Comparison of ENCODE assay signal across 28 cellular contexts in the genomic region with DNA sequence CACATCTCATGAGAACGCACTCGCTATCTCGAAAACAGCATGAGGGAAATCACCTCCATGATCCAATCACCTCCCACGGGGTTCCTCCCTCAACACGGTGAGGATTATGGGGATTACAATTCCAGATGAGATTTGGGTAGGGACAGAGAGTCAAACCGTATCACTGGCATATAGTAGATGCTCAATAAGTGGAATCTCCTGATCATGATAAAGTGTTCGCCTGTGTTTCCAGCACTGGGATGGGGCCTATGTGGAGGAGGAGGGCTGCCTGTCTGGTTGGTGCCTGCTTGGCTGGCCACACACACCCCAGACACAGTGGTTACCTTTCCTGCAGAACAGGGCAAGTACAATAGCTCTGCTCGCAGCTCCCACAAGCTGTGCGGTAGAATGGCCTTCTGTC. TPM values are rescaled to one million over a fixed set of nuclear protein-coding genes. Genes with fewer than 3 reads are reported as not detected.
A peak's percentile ranks its signal among the peaks of the same experiment; 100 is the strongest.
DNase-seq lines count a peak whose midpoint lies in the region; ATAC-seq, FAIRE-seq and TF ChIP-seq lines count a peak whose summit lies in the region.
"Had no signal": no experiment of that assay in that cellular context is flagged by ENCODE, and none has a peak within 500 bp of the region (broad histone marks: within the 10 kb centered on the region; RNA-seq: fewer than 3 reads in every experiment).

No MANE protein-coding gene starts in this region.

- H4K91ac ChIP-seq in H1 (replicated peaks; ENCODE audit: insufficient read length, low read length), result no peak overlapping the region

- H3K4ac ChIP-seq in H1 (replicated peaks; ENCODE audit: insufficient read length, low read depth, low read length), result no peak overlapping the region

- FAIRE-seq in H1 (lab: Jason Lieb, UNC), result no peak
- FAIRE-seq: A204.1, GM12878, GM12892, GM18507, GM19239 had no signal

- no peak overlapping the region for H3K56ac ChIP-seq in H1 (replicated peaks; ENCODE audit: insufficient read length, low read depth, low read length)

- H3K14ac ChIP-seq in H1 (ENCODE audit: insufficient read length), result no peak overlapping the region

- POLR2A ChIA-PET in H1 (lab: Charles Lee; ENCODE audit: partially characterized antibody), result no interaction called here

- no peaks in the 10 kb centered on the region for H3K36me3 Mint-ChIP-seq in activated naive CD4-positive, alpha-beta T cell treated with anti-CD3 and anti-CD28 coated beads, Interleukin-2, amount 10 ng/mL, durations not matched to agents 7 days and 5 days
- H3K36me3 Mint-ChIP-seq: CD14-positive monocyte; CD4-positive, alpha-beta memory T cell; CD4-positive, CD25-positive, alpha-beta regulatory T cell; CD8-positive, alpha-beta memory T cell had no signal

- no peaks in the 10 kb centered on the region for H3K23me2 ChIP-seq in H1 (ENCODE audit: low read depth, low read length)

- H3K4me3 ChIP-seq in BLaER1, result no peak overlapping the region
- no peak overlapping the region for H3K4me3 ChIP-seq in BLaER1 treated with 17β-estradiol and CSF1 and Interleukin-3, amounts not matched to agents 10 nM and 100 nM
- H3K4me3 ChIP-seq in H1 (ENCODE audit: extremely low read depth in 1 of 4, insufficient read depth in 2 of 4, low read depth in 3 of 4, low read length in 4 of 4), result no peak overlapping the region
- H3K4me3 ChIP-seq in osteoblast (ENCODE audit: insufficient read depth, low read length), result no peak overlapping the region
- H3K4me3 ChIP-seq: GM12878 had no signal

- no peak overlapping the region for H2BK5ac ChIP-seq in H1 (ENCODE audit: low read depth, low read length)

- H3K27ac ChIP-seq in BLaER1 (peak overlapping the region; percentile 45; the same call in 1 of the 2 replicates), H1 (ENCODE audit: low read depth, low read length) (no peak overlapping the region), osteoblast (ENCODE audit: low read depth, low read length) (no peak overlapping the region)
- H3K27ac ChIP-seq in BLaER1 treated with 17β-estradiol and CSF1 and Interleukin-3, amounts not matched to agents 10 nM and 100 nM, result peak overlapping the region in 6 of 11 experiments; percentile 9 to 50 (median 23); a peak in 7 of 22 replicates

- H3K9me3 ChIP-seq in BLaER1, result peaks cover 17% of the 10 kb centered on the region
- H3K9me3 ChIP-seq in BLaER1 treated with 17β-estradiol and CSF1 and Interleukin-3, amounts not matched to agents 10 nM and 100 nM (replicated peaks in 1 of 11), result peaks cover 9 to 28% (median 20%) of the 10 kb centered on the region in 11 experiments; a peak in 21 of 22 replicates
- H3K9me3 ChIP-seq in H1 (ENCODE audit: insufficient read depth in 2 of 2, low read depth in 1 of 2, low read length in 1 of 2), result no peaks in the 10 kb centered on the region
- no peaks in the 10 kb centered on the region for H3K9me3 ChIP-seq in osteoblast (ENCODE audit: low read depth, low read length)
- H3K9me3 ChIP-seq: BE2C had no signal

- H3K23ac ChIP-seq in H1 (ENCODE audit: insufficient read length), result no peak overlapping the region

- no peak for TF ChIP-seq POLR2A in H1 (IDR thresholded peaks at IDR 0.05; ENCODE audit: control extremely low read depth in 1 of 2, low read depth in 2 of 2, low read length in 2 of 2)

- no peaks in the 10 kb centered on the region for H3K27me3 ChIP-seq in BLaER1
- no peaks in the 10 kb centered on the region for H3K27me3 ChIP-seq in BLaER1 treated with 17β-estradiol and CSF1 and Interleukin-3, amounts not matched to agents 10 nM and 100 nM
- no peaks in the 10 kb centered on the region; a peak in 3 of 7 replicates for H3K27me3 ChIP-seq in H1 (replicated peaks in 1 of 4; ENCODE audit: control insufficient read depth in 3 of 4, extremely low read depth in 1 of 4, insufficient read depth in 3 of 4, low read length in 3 of 4)
- H3K27me3 ChIP-seq in osteoblast (ENCODE audit: insufficient read depth, low read length), result peaks cover 2% of the 10 kb centered on the region
- H3K27me3 ChIP-seq: BE2C had no signal

- no peak overlapping the region for H4K5ac ChIP-seq in H1 (ENCODE audit: insufficient read length, low read depth, low read length)

- no peaks in the 10 kb centered on the region for H3K79me1 ChIP-seq in H1 (ENCODE audit: low read depth, low read length)

- H3K36me3 ChIP-seq in BLaER1, result 0 out of 2 replicates have a peak, but pooled peaks cover 3% of the 10 kb centered on the region
- H3K36me3 ChIP-seq in BLaER1 treated with 17β-estradiol and CSF1 and Interleukin-3, amounts not matched to agents 10 nM and 100 nM, result peaks cover 0 to 6% (median 0%) of the 10 kb centered on the region in 11 experiments; a peak in 1 of 22 replicates
- no peaks in the 10 kb centered on the region for H3K36me3 ChIP-seq in H1 (ENCODE audit: control insufficient read depth in 2 of 4, insufficient read depth in 4 of 4, low read length in 3 of 4)
- H3K36me3 ChIP-seq in osteoblast (ENCODE audit: insufficient read depth, low read length), result no peaks in the 10 kb centered on the region
- H3K36me3 ChIP-seq: BE2C had no signal

- H2BK120ac ChIP-seq in H1 (replicated peaks; ENCODE audit: low read depth, low read length), result no peak overlapping the region

- 94% methylated on average over 9 of the region's 9 CpGs; no CpG with 5 or more reads in 1 of the 2 experiments for WGBS in H1 (ENCODE audit: extremely low coverage in 1 of 2, insufficient coverage in 1 of 2, insufficient read length in 1 of 2, insufficient replicate concordance in 2 of 2, low coverage in 1 of 2, low lambda C conversion rate in 2 of 2, missing lambda C conversion rate in 1 of 2), 2 experiments

- no peak for TF ChIP-seq EP300 in H1 (IDR thresholded peaks at IDR 0.05; ENCODE audit: borderline replicate concordance in 1 of 2, low read depth in 2 of 2, low read length in 2 of 2)

- peaks cover 87% of the 10 kb centered on the region for H3K4me1 ChIP-seq in BLaER1
- peaks cover 13 to 87% (median 70%) of the 10 kb centered on the region in 10 experiments for H3K4me1 ChIP-seq in BLaER1 treated with 17β-estradiol and CSF1 and Interleukin-3, amounts not matched to agents 10 nM and 100 nM
- H3K4me1 ChIP-seq in H1 (replicated peaks in 1 of 4; ENCODE audit: control insufficient read depth in 3 of 4, insufficient read depth in 4 of 4, low read length in 3 of 4), result peaks cover 0 to 2% (median under 1%) of the 10 kb centered on the region in 4 experiments; a peak in 3 of 7 replicates
- peaks cover 2% of the 10 kb centered on the region for H3K4me1 ChIP-seq in osteoblast (ENCODE audit: insufficient read depth, low read length)

- H3K27ac Mint-ChIP-seq in activated naive CD4-positive, alpha-beta T cell treated with anti-CD3 and anti-CD28 coated beads, Interleukin-2, amount 10 ng/mL, durations not matched to agents 7 days and 5 days, result no peak overlapping the region
- H3K27ac Mint-ChIP-seq: CD4-positive, alpha-beta memory T cell; CD4-positive, CD25-positive, alpha-beta regulatory T cell had no signal

- DNase-seq in H1 (ENCODE audit: low read depth in 1 of 2, low spot score in 2 of 2), result no peak
- DNase-seq in osteoblast (ENCODE audit: insufficient read length, low spot score, missing footprints), result peak; percentile 5
- DNase-seq in activated naive CD4-positive, alpha-beta T cell treated with anti-CD3 and anti-CD28 coated beads, Interleukin-2, amount 10 ng/mL, durations not matched to agents 7 days and 5 days, result no peak
- no peak for DNase-seq in germinal center (ENCODE audit: low spot score)
- DNase-seq: 8988T; ACHN; BE2C; C1 segment of cervical spinal cord; CD4-positive, alpha-beta memory T cell; CD4-positive, CD25-positive, alpha-beta regulatory T cell; CD8-positive, alpha-beta memory T cell; COR-L47; DMS 273 treated with DMSO at 0.1 percent for 48 hours; DMS153; DMS53; DMS79; DND-41; EL; GDM1 had no signal

- H3K9me3 Mint-ChIP-seq in activated naive CD4-positive, alpha-beta T cell treated with anti-CD3 and anti-CD28 coated beads, Interleukin-2, amount 10 ng/mL, durations not matched to agents 7 days and 5 days, result no peaks in the 10 kb centered on the region
- H3K9me3 Mint-ChIP-seq: CD4-positive, alpha-beta memory T cell; CD8-positive, alpha-beta memory T cell had no signal

- H4K8ac ChIP-seq in H1 (ENCODE audit: extremely low read depth, insufficient read depth, low read length), result no peak overlapping the region

- H3K9ac ChIP-seq in BLaER1, result no peak overlapping the region
- no peak overlapping the region for H3K9ac ChIP-seq in BLaER1 treated with 17β-estradiol and CSF1 and Interleukin-3, amounts not matched to agents 10 nM and 100 nM
- no peak overlapping the region for H3K9ac ChIP-seq in H1 (replicated peaks in 1 of 4; ENCODE audit: extremely low read depth in 1 of 4, low read depth in 3 of 4, low read length in 3 of 4)

- no peak overlapping the region for H3K18ac ChIP-seq in H1 (ENCODE audit: extremely low read depth, low read length)

- no peak for ATAC-seq in HG03045 (IDR thresholded peaks at IDR 0.05; ENCODE audit: unreplicated experiment)
- ATAC-seq: GM12878 had no signal

- H3K27me3 Mint-ChIP-seq in activated naive CD4-positive, alpha-beta T cell treated with anti-CD3 and anti-CD28 coated beads, Interleukin-2, amount 10 ng/mL, durations not matched to agents 7 days and 5 days, result peaks cover 33% of the 10 kb centered on the region

- no peak overlapping the region for H2BK20ac ChIP-seq in H1 (ENCODE audit: low read length)

- no peak overlapping the region for H3K4me3 Mint-ChIP-seq in activated naive CD4-positive, alpha-beta T cell treated with anti-CD3 and anti-CD28 coated beads, Interleukin-2, amount 10 ng/mL, durations not matched to agents 7 days and 5 days
- H3K4me3 Mint-ChIP-seq: CD14-positive monocyte; CD4-positive, alpha-beta memory T cell; CD4-positive, CD25-positive, alpha-beta regulatory T cell had no signal

- CTCF ChIA-PET in H1 (lab: Charles Lee; ENCODE audit: partially characterized antibody), result interaction anchor here (0.9 kb wide), 1 partner anchor 204 kb away, joined by 3 read pairs; no protein-coding TSS in a partner anchor
- CTCF ChIA-PET in activated naive CD4-positive, alpha-beta T cell treated with anti-CD3 and anti-CD28 coated beads, Interleukin-2, amount 10 ng/mL, durations not matched to agents 7 days and 5 days (lab: Charles Lee), result no interaction called here

- no peak overlapping the region for H2BK15ac ChIP-seq in H1 (ENCODE audit: low read length)

- H3K79me2 ChIP-seq in H1 (ENCODE audit: control insufficient read depth in 1 of 2, insufficient read depth in 2 of 2, low read length in 2 of 2) (no peaks in the 10 kb centered on the region), osteoblast (ENCODE audit: insufficient read depth, low read length) (no peaks in the 10 kb centered on the region)

- no peak overlapping the region for H2BK12ac ChIP-seq in H1 (ENCODE audit: low read depth, low read length)

- peak overlapping the region; percentile 11; the same call in 1 of the 2 replicates for H3K4me2 ChIP-seq in BLaER1
- peak overlapping the region in 7 of 11 experiments; percentile 3 to 99 (median 97); a peak in 9 of 22 replicates for H3K4me2 ChIP-seq in BLaER1 treated with 17β-estradiol and CSF1 and Interleukin-3, amounts not matched to agents 10 nM and 100 nM
- no peak overlapping the region for H3K4me2 ChIP-seq in H1 (ENCODE audit: insufficient read depth in 1 of 2, low read depth in 2 of 2, low read length in 2 of 2)
- no peak overlapping the region for H3K4me2 ChIP-seq in osteoblast (ENCODE audit: insufficient read depth, low read length)

- TF ChIP-seq CTCF in H1 (IDR thresholded peaks at IDR 0.05; ENCODE audit: control extremely low read depth in 1 of 3, insufficient read depth in 1 of 3, low read depth in 1 of 3, low read length in 3 of 3), result no peak
- no peak for TF ChIP-seq CTCF in osteoblast (IDR thresholded peaks at IDR 0.05; ENCODE audit: extremely low read depth, low read depth, low read length)

- no peaks in the 10 kb centered on the region for H4K20me1 ChIP-seq in BLaER1
- H4K20me1 ChIP-seq in BLaER1 treated with 17β-estradiol and CSF1 and Interleukin-3, amounts not matched to agents 10 nM and 100 nM, result no peaks in the 10 kb centered on the region
- H4K20me1 ChIP-seq in H1 (replicated peaks in 1 of 2; ENCODE audit: control insufficient read depth in 1 of 2, insufficient read depth in 2 of 2, low read length in 2 of 2), result no peaks in the 10 kb centered on the region
- H4K20me1 ChIP-seq in osteoblast (ENCODE audit: insufficient read depth, low read length), result no peaks in the 10 kb centered on the region

- H2AFZ ChIP-seq in H1 (ENCODE audit: low read length) (0 out of 2 replicates have a peak overlapping the region, but pooled peaks have one; percentile 52), osteoblast (ENCODE audit: low read length) (no peak overlapping the region)

- no peak for TF ChIP-seq RAD21 in H1 (IDR thresholded peaks at IDR 0.05 in 1 of 2, conservative IDR thresholded peaks at IDR 0.05 in 1 of 2; ENCODE audit: low read depth in 2 of 2, low read length in 2 of 2)

- H3K4me1 Mint-ChIP-seq in activated naive CD4-positive, alpha-beta T cell treated with anti-CD3 and anti-CD28 coated beads, Interleukin-2, amount 10 ng/mL, durations not matched to agents 7 days and 5 days, result no peaks in the 10 kb centered on the region
- H3K4me1 Mint-ChIP-seq: CD4-positive, alpha-beta memory T cell; CD4-positive, CD25-positive, alpha-beta regulatory T cell; CD8-positive, alpha-beta memory T cell had no signal

- H2AK5ac ChIP-seq in H1 (ENCODE audit: low read depth, low read length), result no peak overlapping the region

RNA-seq across cellular contexts. Expression of a gene that starts 6.1 kb away (rescaled TPM):
- total RNA-seq in H1 (2021; fragmentation: NEBNext Ultra II Directional; extraction: Animal tissue kit (Norgen Biotek cat#: 25700)), result 8.2 and 9.3 TPM in 2 replicates
- 7.9 and 12.7 TPM in 2 replicates for polyA plus RNA-seq in H1 (2011; rRNA removed)
- 5.2 TPM for polyA plus RNA-seq in H1 (2011; cell fraction: cytosol; rRNA removed)
- 21.5 TPM for polyA plus RNA-seq in H1 (2011; cell fraction: nucleus; rRNA removed)
- 5.2 to 9.6 TPM (median 8.1 TPM) in 4 replicates for polyA plus RNA-seq in H1 (2012, experiment 1 of 2)
- polyA plus RNA-seq in H1 (2012, experiment 2 of 2), result 5.1 TPM
- 7.4 TPM for polyA plus RNA-seq in H1 (2013, experiment 1 of 2)
- polyA plus RNA-seq in H1 (2013, experiment 2 of 2), result 7.1 TPM
- 2.6 and 3.8 TPM in 2 replicates for polyA minus RNA-seq in H1 (2011; rRNA and poly(A)+ RNA removed)
- 3.1 TPM for polyA minus RNA-seq in H1 (2011; cell fraction: cytosol; rRNA and poly(A)+ RNA removed)
- 12.0 TPM for polyA minus RNA-seq in H1 (2011; cell fraction: nucleus; rRNA and poly(A)+ RNA removed)
- total RNA-seq in osteoblast, result 0.36 and 0.59 TPM in 2 replicates
- total RNA-seq: CD4-positive, CD25-positive, alpha-beta regulatory T cell had no signal
- polyA plus RNA-seq: CD14-positive monocyte; CD4-positive, CD25-positive, alpha-beta regulatory T cell; GM12878 had no signal

Comparison
In these comparisons a context has a peak if more than half of its experiments do, and no peak if none do; other contexts are left out.
1. H3K27ac ChIP-seq: peak in BLaER1 (single experiment) and BLaER1 treated with 17β-estradiol and CSF1 and Interleukin-3, amounts not matched to agents 10 nM and 100 nM (6 of 11); none in H1 (single experiment) and osteoblast (single experiment).
2. H3K4me2 ChIP-seq: peak in BLaER1 (single experiment) and BLaER1 treated with 17β-estradiol and CSF1 and Interleukin-3, amounts not matched to agents 10 nM and 100 nM (7 of 11); none in H1 (0 of 2) and osteoblast (single experiment).